11 cellular contexts compared by ENCODE assay signal in genomic region chr3:52796411-52796810, GRCh38. TPM values are rescaled to one million over a fixed set of nuclear protein-coding genes. Genes with fewer than 3 reads are reported as not detected.
"Had no signal": no experiment of that assay in that cellular context is flagged by ENCODE, and none has a peak within 500 bp of the region (broad histone marks: within the 10 kb centered on the region; RNA-seq: fewer than 3 reads in every experiment).

No MANE protein-coding gene starts in this region.

- H3K9me3 Mint-ChIP-seq: HFFc6, IgD-negative memory B cell had no signal

- H3K4me3 ChIP-seq: GM23248, HAP-1 had no signal

- H3K27ac Mint-ChIP-seq: HFFc6 had no signal

- DNase-seq: GM23248, GOT3, H7, HFFc6, KBM-7 had no signal

- H3K4me1 ChIP-seq: HAP-1 had no signal

- H3K9ac ChIP-seq: GM23248 had no signal

- H3K27me3 Mint-ChIP-seq: IgD-negative memory B cell had no signal

- H2AFZ ChIP-seq: GM23248 had no signal

- FAIRE-seq: HTR-8/SVneo had no signal

- H3K9me3 ChIP-seq: HAP-1 had no signal

- H3K36me3 ChIP-seq: HAP-1 had no signal

- ATAC-seq: HCT116 had no signal

- H3K27ac ChIP-seq: GM23248 had no signal

- H3K4me3 Mint-ChIP-seq: HFFc6, IgD-negative memory B cell had no signal

- H3K4me1 Mint-ChIP-seq: IgD-negative memory B cell had no signal

- H3K36me3 Mint-ChIP-seq: IgD-negative memory B cell had no signal

RNA-seq across cellular contexts. Expression of gene ITIH3, which starts 1.8 kb away (rescaled TPM):
- total RNA-seq: GM23248, H4, H7, HT-29 had no signal
- polyA plus RNA-seq: GM23248, IgD-negative memory B cell had no signal

RNA-seq across cellular contexts. Expression of gene ITIH1, which starts 19.0 kb away (rescaled TPM):
- total RNA-seq: GM23248, H4, H7, HFFc6, HT-29 had no signal
- polyA plus RNA-seq: GM23248, IgD-negative memory B cell had no signal

RNA-seq across cellular contexts. Expression of gene ITIH4, which starts 34.1 kb away (rescaled TPM):
- total RNA-seq: HT-29 had no signal
- polyA plus RNA-seq: GM23248, IgD-negative memory B cell had no signal

RNA-seq across cellular contexts. Expression of gene MUSTN1, which starts 38.4 kb away (rescaled TPM):
- total RNA-seq: GM23248, H4, HT-29 had no signal
- polyA plus RNA-seq: GM23248, IgD-negative memory B cell had no signal
